Comparison of ENCODE assay signal across 21 cellular contexts in the genomic region with DNA sequence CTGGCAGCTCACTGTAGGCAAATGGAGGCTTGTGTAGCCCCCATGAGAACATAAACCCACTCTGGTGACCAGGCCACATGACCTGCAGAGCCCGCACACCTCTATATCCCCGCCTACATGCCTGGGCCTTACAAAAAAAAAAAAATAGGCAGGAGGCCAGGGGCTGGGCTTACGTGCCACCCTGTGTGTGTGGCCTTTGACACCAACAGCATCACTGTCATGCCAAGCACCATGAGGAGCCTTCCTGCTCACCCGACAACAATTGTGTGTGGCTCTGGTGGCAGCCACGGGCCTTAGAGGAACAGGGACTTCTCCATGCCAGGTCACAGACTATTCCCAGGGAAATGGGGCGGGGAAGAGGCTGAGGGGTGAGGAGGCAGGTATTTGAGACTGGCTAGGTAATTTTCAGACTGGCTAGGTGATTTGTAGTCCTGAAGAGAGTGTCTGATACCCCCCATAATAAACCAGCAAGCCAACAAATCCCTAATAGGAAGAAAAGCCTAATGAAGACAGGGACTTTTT.
"Had no signal": no experiment of that assay in that cellular context is flagged by ENCODE, and none has a peak within 500 bp of the region (broad histone marks: within the 10 kb centered on the region; RNA-seq: fewer than 3 reads in every experiment).

No MANE protein-coding gene starts in this region.

- H3K4me3 Mint-ChIP-seq: naive thymus-derived CD8-positive, alpha-beta T cell; nephron progenitor cell; stimulated activated memory B cell treated with anti-CD40 and anti-IgM and Interleukin-4, amounts not matched to agents 10 μg/mL and 1 μg/mL and 100 μg/mL, for 72 hours had no signal

- DNase-seq: cortex of kidney; foreskin fibroblast; gastrocnemius medialis; head of caudate nucleus; kidney; left cardiac atrium; mammary epithelial cell; mesendoderm; naive thymus-derived CD8-positive, alpha-beta T cell; nephron progenitor cell; occipital lobe; pancreas; spleen; stimulated activated CD4-positive, alpha-beta T cell treated with anti-CD3 and anti-CD28 coated beads, Interleukin-4, amount 100 ng/mL, for 4 hours; stimulated activated naive CD8-positive, alpha-beta T cell treated with anti-CD3 and anti-CD28 coated beads, Interleukin-15, Interleukin-2, amounts not matched to agents 100 U/mL and 50 U/mL, for 24 hours; testis; tibial artery; upper lobe of left lung; uterus had no signal

- FAIRE-seq: kidney, pancreas had no signal

- H3K27ac Mint-ChIP-seq: naive thymus-derived CD8-positive, alpha-beta T cell; progenitor cell of endocrine pancreas; stimulated activated memory B cell treated with anti-CD40 and anti-IgM and Interleukin-4, amounts not matched to agents 10 μg/mL and 1 μg/mL and 100 μg/mL, for 72 hours had no signal

- ATAC-seq: gastrocnemius medialis; left cardiac atrium; naive thymus-derived CD8-positive, alpha-beta T cell; pancreas; stimulated activated memory B cell treated with anti-CD40 and anti-IgM and Interleukin-4, amounts not matched to agents 10 μg/mL and 1 μg/mL and 100 μg/mL, for 72 hours; stimulated activated naive CD8-positive, alpha-beta T cell treated with anti-CD3 and anti-CD28 coated beads, Interleukin-15, Interleukin-2, amounts not matched to agents 100 U/mL and 50 U/mL, for 24 hours had no signal

- H3K27me3 Mint-ChIP-seq: naive thymus-derived CD8-positive, alpha-beta T cell; progenitor cell of endocrine pancreas; stimulated activated memory B cell treated with anti-CD40 and anti-IgM and Interleukin-4, amounts not matched to agents 10 μg/mL and 1 μg/mL and 100 μg/mL, for 72 hours had no signal
